Comparison of ENCODE assay signal across 16 cellular contexts in the genomic region with DNA sequence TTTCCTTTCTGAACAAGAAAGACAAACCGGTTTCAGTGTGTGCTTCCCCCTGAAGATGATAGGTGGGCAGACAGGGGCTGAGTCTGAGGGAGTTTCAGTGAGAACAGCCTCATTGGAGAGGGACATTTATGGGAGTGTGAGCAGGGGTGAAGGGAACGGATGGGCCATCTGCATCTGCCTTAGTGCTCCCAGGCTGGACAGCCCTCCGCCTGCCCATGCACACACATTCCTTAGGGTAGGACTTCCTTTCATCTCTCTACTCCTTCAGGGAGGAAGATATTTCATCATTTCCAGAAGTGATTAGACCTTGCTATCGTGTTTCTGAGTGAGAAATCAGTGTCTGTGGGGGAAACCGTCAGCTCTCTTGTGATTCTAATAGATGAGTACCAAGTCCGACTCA. TPM values are rescaled to one million over a fixed set of nuclear protein-coding genes. Genes with fewer than 3 reads are reported as not detected.
DNase-seq lines count a peak whose midpoint lies in the region; ATAC-seq, FAIRE-seq and TF ChIP-seq lines count a peak whose summit lies in the region.
"Had no signal": no experiment of that assay in that cellular context is flagged by ENCODE, and none has a peak within 500 bp of the region (broad histone marks: within the 10 kb centered on the region; RNA-seq: fewer than 3 reads in every experiment).

No MANE protein-coding gene starts in this region.

- H3K4me1 ChIP-seq in Caco-2: no peaks in the 10 kb centered on the region
- H3K4me1 ChIP-seq in mucosa of descending colon (ENCODE audit: low read depth): no peaks in the 10 kb centered on the region
- peaks cover 0 to 2% of the 10 kb centered on the region in 2 donors for H3K4me1 ChIP-seq in kidney (ENCODE audit: control insufficient read depth in 1 of 2, insufficient read depth in 1 of 2, low read depth in 1 of 2, low read length in 2 of 2)
- H3K4me1 ChIP-seq: A549 had no signal

- no peak for TF ChIP-seq CTCF in Caco-2 (IDR thresholded peaks at IDR 0.05; ENCODE audit: insufficient read depth in 1 of 2, low read depth in 1 of 2, low read length in 1 of 2, severe bottlenecking in 1 of 2, unreplicated experiment in 1 of 2)
- TF ChIP-seq CTCF in mucosa of descending colon (IDR thresholded peaks at IDR 0.05): no peak
- TF ChIP-seq CTCF in kidney (IDR thresholded peaks at IDR 0.05; ENCODE audit: borderline replicate concordance, extremely low read depth, insufficient read depth): no peak
- no peak for TF ChIP-seq CTCF in WTC11 (IDR thresholded peaks at IDR 0.05)

- no TSS peak for BruUV-seq in Caco-2 (replicated peaks; lab: Mats Ljungman, UMichigan)

- no peaks in the 10 kb centered on the region for H3K9me3 Mint-ChIP-seq in Caco-2 (ENCODE audit: unreplicated experiment)
- H3K9me3 Mint-ChIP-seq in WTC11: peaks cover 61% of the 10 kb centered on the region
- peaks cover 2 to 8% of the 10 kb centered on the region in 2 donors for H3K9me3 Mint-ChIP-seq in stimulated activated naive CD8-positive, alpha-beta T cell treated with anti-CD3 and anti-CD28 coated beads, Interleukin-15, amount 100 ng/mL, for 72 hours

- CTCF ChIA-PET in Caco-2 (lab: Charles Lee) (no interaction called here), WTC11 (lab: Charles Lee) (no interaction called here)

- no peaks in the 10 kb centered on the region for H3K9me3 ChIP-seq in Caco-2
- no peaks in the 10 kb centered on the region for H3K9me3 ChIP-seq in mucosa of descending colon
- no peaks in the 10 kb centered on the region for H3K9me3 ChIP-seq in kidney (ENCODE audit: control insufficient read depth in 1 of 2, low read length in 2 of 2)
- H3K9me3 ChIP-seq: A549 had no signal

- H3K4me3 Mint-ChIP-seq in Caco-2 (ENCODE audit: unreplicated experiment): peak overlapping the region; percentile 45
- H3K4me3 Mint-ChIP-seq in WTC11: no peak overlapping the region
- no peak overlapping the region for H3K4me3 Mint-ChIP-seq in stimulated activated naive CD8-positive, alpha-beta T cell treated with anti-CD3 and anti-CD28 coated beads, Interleukin-15, amount 100 ng/mL, for 72 hours
- H3K4me3 Mint-ChIP-seq: CD4-positive, CD25-positive, alpha-beta regulatory T cell; GM23338; H9 had no signal

- H3K36me3 ChIP-seq in Caco-2 (ENCODE audit: control insufficient read depth, insufficient read depth, low read length) (no peaks in the 10 kb centered on the region), mucosa of descending colon (ENCODE audit: low read depth) (no peaks in the 10 kb centered on the region), kidney (ENCODE audit: control insufficient read depth in 1 of 2, insufficient read depth in 2 of 2, low read length in 2 of 2) (no peaks in the 10 kb centered on the region)

- H3K27me3 Mint-ChIP-seq in Caco-2 (ENCODE audit: insufficient read depth, unreplicated experiment) (no peaks in the 10 kb centered on the region), WTC11 (ENCODE audit: low read depth) (peaks cover 42% of the 10 kb centered on the region)
- H3K27me3 Mint-ChIP-seq in stimulated activated naive CD8-positive, alpha-beta T cell treated with anti-CD3 and anti-CD28 coated beads, Interleukin-15, amount 100 ng/mL, for 72 hours: peaks cover 54% of the 10 kb centered on the region

- peak overlapping the region; percentile 60 for H3K27ac ChIP-seq in cingulate gyrus (ENCODE audit: low read depth, low read length)
- H3K27ac ChIP-seq in kidney (ENCODE audit: low read depth in 2 of 2, low read length in 2 of 2): no peak overlapping the region
- H3K27ac ChIP-seq: A549 had no signal

- peak; percentile 49 for ATAC-seq in sciatic nerve
- ATAC-seq in mucosa of descending colon: no peak
- no peak for ATAC-seq in WTC11
- no peak for ATAC-seq in stimulated activated naive CD8-positive, alpha-beta T cell treated with anti-CD3 and anti-CD28 coated beads, Interleukin-15, amount 100 ng/mL, for 72 hours
- ATAC-seq: A549, GM23338, K562 had no signal

- H3K27me3 ChIP-seq in Caco-2 (replicated peaks; ENCODE audit: control insufficient read depth, insufficient read depth, low read length): no peaks in the 10 kb centered on the region

- no peak for FAIRE-seq in kidney (lab: Jason Lieb, UNC)
- FAIRE-seq: A549, K562 had no signal

- H3K27ac Mint-ChIP-seq in Caco-2 (ENCODE audit: unreplicated experiment) (no peak overlapping the region), WTC11 (no peak overlapping the region)
- no peak overlapping the region for H3K27ac Mint-ChIP-seq in stimulated activated naive CD8-positive, alpha-beta T cell treated with anti-CD3 and anti-CD28 coated beads, Interleukin-15, amount 100 ng/mL, for 72 hours
- H3K27ac Mint-ChIP-seq: CD4-positive, CD25-positive, alpha-beta regulatory T cell; GM23338; H9 had no signal

- H3K4me1 Mint-ChIP-seq in Caco-2 (ENCODE audit: low read depth, unreplicated experiment) (no peaks in the 10 kb centered on the region), WTC11 (no peaks in the 10 kb centered on the region)
- H3K4me1 Mint-ChIP-seq in stimulated activated naive CD8-positive, alpha-beta T cell treated with anti-CD3 and anti-CD28 coated beads, Interleukin-15, amount 100 ng/mL, for 72 hours: no peaks in the 10 kb centered on the region
- H3K4me1 Mint-ChIP-seq: GM23338 had no signal

- POLR2A ChIA-PET in Caco-2 (lab: Charles Lee) (no interaction called here), WTC11 (lab: Charles Lee) (no interaction called here)

- DNase-seq in Caco-2 (no peak), left kidney (ENCODE audit: low read depth, low spot score) (peak; percentile 69), sciatic nerve (ENCODE audit: low spot score) (no peak), mucosa of descending colon (no peak), kidney (no peak), WTC11 (ENCODE audit: low spot score) (no peak)
- no peak for DNase-seq in stimulated activated naive CD8-positive, alpha-beta T cell treated with anti-CD3 and anti-CD28 coated beads, Interleukin-15, amount 100 ng/mL, for 72 hours
- DNase-seq: CD4-positive, CD25-positive, alpha-beta regulatory T cell; DND-41; GF-D8; H9 had no signal

- H3K36me3 Mint-ChIP-seq in Caco-2 (ENCODE audit: insufficient read depth, unreplicated experiment) (peaks cover 33% of the 10 kb centered on the region), WTC11 (peaks cover 59% of the 10 kb centered on the region)
- H3K36me3 Mint-ChIP-seq: CD4-positive, CD25-positive, alpha-beta regulatory T cell had no signal

- no peak overlapping the region for H3K4me3 ChIP-seq in Caco-2 (ENCODE audit: low read depth, low read length)
- H3K4me3 ChIP-seq in mucosa of descending colon: no peak overlapping the region
- no peak overlapping the region for H3K4me3 ChIP-seq in kidney (ENCODE audit: low read length in 2 of 2)
- H3K4me3 ChIP-seq: A549, GM23338, K562 had no signal

- H3K9ac ChIP-seq in kidney (ENCODE audit: low read length in 2 of 2): no peak overlapping the region

- intact Hi-C loops in Caco-2 (cut with micrococcal nuclease; ENCODE audit: unreplicated experiment): loop anchor here (5.0 kb wide), 1 partner anchor 67 kb away; no protein-coding TSS in a partner anchor
- intact Hi-C loops in sciatic nerve (cut with DNase I): loop anchor here (5.0 kb wide), 2 partner anchors 523 to 1033 kb away; no protein-coding TSS in a partner anchor
- intact Hi-C loops in mucosa of descending colon (cut with DNase I, micrococcal nuclease): no loop called here
- intact Hi-C loops in kidney (cut with DNase I): no loop called here

TF ChIP-seq in WTC11, 78 proteins besides CTCF, POLR2A, EP300 and RAD21:
- no peak for TF ChIP-seq NFATC4 (CRISPR knock-in tag; IDR thresholded peaks at IDR 0.05)
- no peak for TF ChIP-seq ZNF138 (CRISPR knock-in tag; conservative IDR thresholded peaks at IDR 0.05)
- no peak for TF ChIP-seq CBFB (CRISPR knock-in tag; IDR thresholded peaks at IDR 0.05; ENCODE audit: low read depth)
- no peak for TF ChIP-seq IRF2 (CRISPR knock-in tag; IDR thresholded peaks at IDR 0.05; ENCODE audit: borderline replicate concordance, low read depth)
- no peak for TF ChIP-seq NFE2L1 (CRISPR knock-in tag; IDR thresholded peaks at IDR 0.05)
- TF ChIP-seq JUN (CRISPR knock-in tag; IDR thresholded peaks at IDR 0.05): no peak

RNA-seq across cellular contexts. Expression of a gene that starts 3.8 kb away (rescaled TPM):
- total RNA-seq in Caco-2 (2022) (21.1 and 23.4 TPM in 2 replicates), sciatic nerve (11.0 TPM), mucosa of descending colon (under 1 TPM; 0.20 to 0.77 (median 0.73) TPM), kidney (1.0 TPM), WTC11 (2021) (0.99 to 1.4 TPM (median 1.1 TPM) in 3 replicates)
- 0.84 TPM for polyA plus RNA-seq in kidney (ENCODE audit: insufficient read depth, low read depth, low replicate concordance)
- total RNA-seq: CD4-positive, CD25-positive, alpha-beta regulatory T cell; K562 had no signal
- polyA plus RNA-seq: A549; BJ; CD4-positive, CD25-positive, alpha-beta regulatory T cell; GM23338; K562 had no signal

Comparison
In these comparisons a context has a peak if more than half of its experiments do, and no peak if none do; other contexts are left out.
1. intact Hi-C loops: an anchor here in Caco-2 (5.0 kb wide) and sciatic nerve (5.0 kb wide); none called in mucosa of descending colon and kidney.